Comparison of ENCODE assay signal across 19 cellular contexts in genomic region chr2:11376071-11376470, GRCh38. TPM values are rescaled to one million over a fixed set of nuclear protein-coding genes. Genes with fewer than 3 reads are reported as not detected.
A peak's percentile ranks its signal among the peaks of the same experiment; 100 is the strongest.
DNase-seq lines count a peak whose midpoint lies in the region; TF ChIP-seq lines count a peak whose summit lies in the region.
"Had no signal": no experiment of that assay in that cellular context is flagged by ENCODE, and none has a peak within 500 bp of the region (broad histone marks: within the 10 kb centered on the region; RNA-seq: fewer than 3 reads in every experiment).

No MANE protein-coding gene starts in this region.

- intact Hi-C loops in thyroid gland (cut with DNase I): no loop called here

- H3K27ac Mint-ChIP-seq in nephron progenitor cell: peak overlapping the region; percentile 94

- DNase-seq in Karpas-422 (peak; percentile 21), nephron progenitor cell (no peak), thyroid gland (no peak), NCI-H1105 treated with DMSO at 0.1 percent for 48 hours (lab: John Stamatoyannopoulos, UW) (no peak), NCI-H2081 (lab: John Stamatoyannopoulos, UW) (no peak)
- no peak for DNase-seq in activated CD4-positive, CD25-positive, alpha-beta regulatory T cell (lab: John Stamatoyannopoulos, UW)
- DNase-seq: activated CD4-positive, alpha-beta T cell treated with anti-CD3 and anti-CD28 coated beads for 4 hours; activated naive CD4-positive, alpha-beta T cell treated with Interleukin-2 at 50 U/mL for 16 hours; body of pancreas; left colon; NCI-H146; NCI-H345; stimulated activated CD4-positive, alpha-beta T cell treated with anti-CD3 and anti-CD28 coated beads, Interleukin-2, amount 100 ng/mL, for 48 hours; stimulated activated CD8-positive, alpha-beta memory T cell treated with anti-CD3 and anti-CD28 coated beads, Interleukin-4, amount 100 ng/mL, for 48 hours; T-helper 9 cell had no signal

- H2AFZ ChIP-seq in Karpas-422 (ENCODE audit: low read length): no peak overlapping the region

- no peak overlapping the region for H3K9ac ChIP-seq in Karpas-422 (ENCODE audit: low read length)
- H3K9ac ChIP-seq in duodenal mucosa (ENCODE audit: low read depth in 1 of 2, low read length in 2 of 2): no peak overlapping the region
- H3K9ac ChIP-seq: KMS-11 had no signal

- H3K36me3 Mint-ChIP-seq in nephron progenitor cell (ENCODE audit: low read depth): no peaks in the 10 kb centered on the region

- H4K20me1 ChIP-seq in Karpas-422 (ENCODE audit: insufficient read depth, low read depth, low read length): no peaks in the 10 kb centered on the region

- H3K9me3 ChIP-seq in Karpas-422 (ENCODE audit: low read length) (no peaks in the 10 kb centered on the region), duodenal mucosa (ENCODE audit: control insufficient read depth in 1 of 2, low read length in 2 of 2) (no peaks in the 10 kb centered on the region), thyroid gland (no peaks in the 10 kb centered on the region)
- H3K9me3 ChIP-seq: body of pancreas, SJCRH30 had no signal

- no peak overlapping the region for H3K4me2 ChIP-seq in Karpas-422 (ENCODE audit: low read depth, low read length, poor library complexity, severe bottlenecking)
- H3K4me2 ChIP-seq: KMS-11 had no signal

- H3K4me3 ChIP-seq in Karpas-422 (ENCODE audit: low read length) (no peak overlapping the region), duodenal mucosa (ENCODE audit: low read depth in 1 of 2, low read length in 2 of 2) (no peak overlapping the region), thyroid gland (replicated peaks in 1 of 3) (no peak overlapping the region)
- H3K4me3 ChIP-seq: body of pancreas, SJCRH30 had no signal

- TF ChIP-seq POLR2A in thyroid gland (IDR thresholded peaks at IDR 0.05): no peak

- no peak overlapping the region for H3K27ac ChIP-seq in Karpas-422 (ENCODE audit: low read length)
- H3K27ac ChIP-seq in duodenal mucosa (ENCODE audit: low read depth, low read length): peak overlapping the region; percentile 26
- peak overlapping the region in 2 of 3 donors; percentile 94 to 96 for H3K27ac ChIP-seq in thyroid gland
- H3K27ac ChIP-seq: KMS-11, SJCRH30 had no signal

- H3K27me3 ChIP-seq in Karpas-422 (ENCODE audit: low read length): no peaks in the 10 kb centered on the region
- no peaks in the 10 kb centered on the region for H3K27me3 ChIP-seq in duodenal mucosa (ENCODE audit: control insufficient read depth in 1 of 2, insufficient read depth in 2 of 2, low read length in 2 of 2)
- no peaks in the 10 kb centered on the region for H3K27me3 ChIP-seq in thyroid gland
- H3K27me3 ChIP-seq: body of pancreas, SJCRH30 had no signal

- peaks cover 4% of the 10 kb centered on the region for H3K27me3 Mint-ChIP-seq in nephron progenitor cell (ENCODE audit: low read depth, poor library complexity)

- no peaks in the 10 kb centered on the region for H3K79me2 ChIP-seq in Karpas-422 (ENCODE audit: low read length)

- H3K36me3 ChIP-seq in Karpas-422 (ENCODE audit: insufficient read depth, low read length) (no peaks in the 10 kb centered on the region), duodenal mucosa (ENCODE audit: control insufficient read depth in 1 of 2, insufficient read depth in 2 of 2, low read length in 2 of 2) (no peaks in the 10 kb centered on the region), thyroid gland (no peaks in the 10 kb centered on the region)
- H3K36me3 ChIP-seq: SJCRH30 had no signal

- H3K4me1 ChIP-seq in Karpas-422 (ENCODE audit: low read length) (peaks cover 3% of the 10 kb centered on the region; the same call in 1 of the 2 replicates), duodenal mucosa (ENCODE audit: control insufficient read depth in 1 of 2, insufficient read depth in 2 of 2, low read length in 2 of 2) (peaks cover 45 to 60% of the 10 kb centered on the region in 2 donors), thyroid gland (peaks cover 24 to 36% of the 10 kb centered on the region in 2 donors)

- H3K4me1 Mint-ChIP-seq in nephron progenitor cell: peaks cover 85% of the 10 kb centered on the region

- WGBS in thyroid gland, 2 donors: 87 to 93% methylated on average over 7 of the region's 7 CpGs

- no peaks in the 10 kb centered on the region for H3K9me2 ChIP-seq in Karpas-422 (replicated peaks; ENCODE audit: insufficient read depth, low read length)

- no peaks in the 10 kb centered on the region for H3K9me3 Mint-ChIP-seq in nephron progenitor cell
- H3K9me3 Mint-ChIP-seq: nephron had no signal

- H3K4me3 Mint-ChIP-seq in nephron progenitor cell: no peak overlapping the region
- H3K4me3 Mint-ChIP-seq: nephron had no signal

- TF ChIP-seq CTCF in nephron progenitor cell (IDR thresholded peaks at IDR 0.05) (no peak), thyroid gland (IDR thresholded peaks at IDR 0.05) (no peak)

RNA-seq across cellular contexts. Expression of gene ROCK2, which starts 31.6 kb away (rescaled TPM):
- total RNA-seq in Karpas-422 (2014; rRNA removed; shearing (Covaris generic); ENCODE audit: low replicate concordance): 7.4 and 14.2 TPM in 2 replicates
- 10 to 100 TPM; 37.3 to 47.5 (median 42.1) TPM for total RNA-seq in thyroid gland
